27 cellular contexts compared by ENCODE assay signal in genomic region chr16:1436731-1437355, GRCh38. TPM values are rescaled to one million over a fixed set of nuclear protein-coding genes. Genes with fewer than 3 reads are reported as not detected.
"Had no signal": no experiment of that assay in that cellular context is flagged by ENCODE, and none has a peak within 500 bp of the region (broad histone marks: within the 10 kb centered on the region; RNA-seq: fewer than 3 reads in every experiment).

No MANE protein-coding gene starts in this region.

- H3K27me3 ChIP-seq: dorsolateral prefrontal cortex, heart left ventricle, sigmoid colon, testis, upper lobe of right lung had no signal

- H3K4me3 Mint-ChIP-seq: naive thymus-derived CD8-positive, alpha-beta T cell; stimulated activated naive B cell treated with anti-CD40 and anti-IgM and Interleukin-4, amounts not matched to agents 10 μg/mL and 1 μg/mL and 100 μg/mL, for 72 hours; stimulated activated naive CD8-positive, alpha-beta T cell treated with anti-CD3 and anti-CD28 coated beads, Interleukin-15, amount 100 ng/mL, for 72 hours had no signal

- H3K36me3 ChIP-seq: heart left ventricle, sigmoid colon, upper lobe of right lung had no signal

- H3K4me1 ChIP-seq: sigmoid colon, testis, tibial nerve, upper lobe of right lung had no signal

- H3K36me3 Mint-ChIP-seq: naive thymus-derived CD8-positive, alpha-beta T cell had no signal

- FAIRE-seq: islet of Langerhans had no signal

- DNase-seq: cortex of kidney; dorsolateral prefrontal cortex; effector CD8-positive, alpha-beta T cell; foreskin melanocyte; heart left ventricle; hypothalamus; kidney glomerular epithelial cell; mammary epithelial cell; mucosa of descending colon; naive thymus-derived CD8-positive, alpha-beta T cell; posterior cingulate gyrus; sigmoid colon; stimulated activated CD4-positive, alpha-beta T cell treated with anti-CD3 and anti-CD28 coated beads, Interleukin-2, amount 100 ng/mL, for 24 hours; stimulated activated CD4-positive, alpha-beta T cell treated with anti-CD3 and anti-CD28 coated beads, Interleukin-4, amount 100 ng/mL, for 4 hours; stimulated activated naive B cell treated with anti-CD40 and anti-IgM and Interleukin-4, amounts not matched to agents 10 μg/mL and 1 μg/mL and 100 μg/mL, for 72 hours; stimulated activated naive CD8-positive, alpha-beta T cell treated with anti-CD3 and anti-CD28 coated beads, Interleukin-15, amount 100 ng/mL, for 72 hours; testis; upper lobe of right lung had no signal

- H3K4me3 ChIP-seq: dorsolateral prefrontal cortex, heart left ventricle, mucosa of descending colon, sigmoid colon, skin epidermis, testis, tibial nerve, upper lobe of right lung had no signal

- H3K9me3 Mint-ChIP-seq: naive thymus-derived CD8-positive, alpha-beta T cell; stimulated activated naive B cell treated with anti-CD40 and anti-IgM and Interleukin-4, amounts not matched to agents 10 μg/mL and 1 μg/mL and 100 μg/mL, for 72 hours; stimulated activated naive CD8-positive, alpha-beta T cell treated with anti-CD3 and anti-CD28 coated beads, Interleukin-15, amount 100 ng/mL, for 72 hours had no signal

- H3K27ac Mint-ChIP-seq: naive thymus-derived CD8-positive, alpha-beta T cell; stimulated activated naive B cell treated with anti-CD40 and anti-IgM and Interleukin-4, amounts not matched to agents 10 μg/mL and 1 μg/mL and 100 μg/mL, for 72 hours; stimulated activated naive CD8-positive, alpha-beta T cell treated with anti-CD3 and anti-CD28 coated beads, Interleukin-15, amount 100 ng/mL, for 72 hours had no signal

- H3K27ac ChIP-seq: dorsolateral prefrontal cortex, heart left ventricle, sigmoid colon, skin epidermis, testis, tibial nerve, upper lobe of right lung had no signal

- H3K27me3 Mint-ChIP-seq: naive thymus-derived CD8-positive, alpha-beta T cell; stimulated activated naive B cell treated with anti-CD40 and anti-IgM and Interleukin-4, amounts not matched to agents 10 μg/mL and 1 μg/mL and 100 μg/mL, for 72 hours; stimulated activated naive CD8-positive, alpha-beta T cell treated with anti-CD3 and anti-CD28 coated beads, Interleukin-15, amount 100 ng/mL, for 72 hours had no signal

- H3K9me3 ChIP-seq: heart left ventricle, mucosa of descending colon, sigmoid colon, testis, tibial nerve, upper lobe of right lung had no signal

RNA-seq across cellular contexts. Expression of gene PERCC1, which starts 6.0 kb away (rescaled TPM):
- total RNA-seq: lower leg skin, osteocyte, pulmonary artery endothelial cell, sigmoid colon, subcutaneous adipose tissue, upper lobe of right lung had no signal
- polyA plus RNA-seq: esophagus, mammary epithelial cell, neural cell had no signal

RNA-seq across cellular contexts. Expression of gene CCDC154, which starts 7.5 kb away (rescaled TPM):
- polyA plus RNA-seq: mammary epithelial cell; naive thymus-derived CD8-positive, alpha-beta T cell had no signal
